Comparison of ENCODE assay signal across 25 cellular contexts in the genomic region with DNA sequence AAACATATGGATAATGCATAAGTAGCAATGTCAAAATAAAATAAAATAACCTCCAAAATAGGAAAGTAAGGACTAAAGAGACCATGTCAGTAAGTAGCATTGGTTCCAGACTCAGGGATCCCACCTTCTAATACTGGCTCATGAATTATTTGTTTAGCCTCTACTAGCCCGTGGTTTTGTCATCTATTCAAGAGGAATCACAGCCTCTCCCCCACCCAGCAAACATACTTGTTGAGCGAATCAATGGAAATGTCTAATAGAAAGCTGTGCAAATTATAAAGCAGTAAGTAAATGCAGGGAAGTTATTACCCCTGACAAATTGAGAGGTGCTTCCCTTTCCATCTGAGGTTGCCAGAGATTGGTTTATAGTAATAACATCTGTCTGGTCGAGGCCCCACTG.
DNase-seq lines count a peak whose midpoint lies in the region; ATAC-seq and TF ChIP-seq lines count a peak whose summit lies in the region.
"Had no signal": no experiment of that assay in that cellular context is flagged by ENCODE, and none has a peak within 500 bp of the region (broad histone marks: within the 10 kb centered on the region; RNA-seq: fewer than 3 reads in every experiment).

No MANE protein-coding gene starts in this region.

- DNase-seq in AG04450 (ENCODE audit: low read depth, low spot score): peak; percentile 20
- peak; percentile 20 for DNase-seq in LHCN-M2 (ENCODE audit: low read depth)
- DNase-seq in astrocyte of the hippocampus (ENCODE audit: low read depth, low spot score): peak; percentile 23
- DNase-seq in fibroblast of villous mesenchyme (ENCODE audit: low read depth): peak; percentile 20
- no peak for DNase-seq in dedifferentiated amniotic fluid mesenchymal stem cell (ENCODE audit: extremely low spot score)
- DNase-seq in stimulated activated CD4-positive, alpha-beta T cell treated with anti-CD3 and anti-CD28 coated beads, Interleukin-1b, Interleukin-23, amount 100 ng/mL, for 48 hours: no peak
- DNase-seq: activated CD4-positive, alpha-beta T cell treated with anti-CD3 and anti-CD28 coated beads for 1 hour; activated gamma-delta T cell treated with Interleukin-2 at 50 U/mL for 16 hours; activated T-cell treated with anti-CD3 and anti-CD28 coated beads, Interleukin-2, amount 50 U/mL, for 24 hours; Caco-2; DMS79 treated with DMSO at 0.1 percent for 48 hours; heart right ventricle; naive B cell; NCI-H1417; NCI-H510A; nucleus accumbens; Peyer's patch had no signal

- no peaks in the 10 kb centered on the region for H3K27me3 ChIP-seq in AG04450 (ENCODE audit: control insufficient read depth, insufficient read depth, low read length)
- H3K27me3 ChIP-seq: BLaER1 treated with 17β-estradiol and CSF1 and Interleukin-3, amounts not matched to agents 10 nM and 100 nM; cardiac muscle cell; Peyer's patch; SJSA1 had no signal

- H3K4me3 ChIP-seq in AG04450 (ENCODE audit: low read depth, low read length): no peak overlapping the region
- H3K4me3 ChIP-seq in fibroblast of villous mesenchyme (ENCODE audit: low read depth, low read length): no peak overlapping the region
- H3K4me3 ChIP-seq: BLaER1 treated with 17β-estradiol and CSF1 and Interleukin-3, amounts not matched to agents 10 nM and 100 nM; cardiac muscle cell; heart right ventricle; Peyer's patch; SJSA1; skin epidermis had no signal

- CTCF ChIA-PET in AG04450 (lab: Charles Lee): no interaction called here

- no peak for TF ChIP-seq CTCF in AG04450 (IDR thresholded peaks at IDR 0.05; ENCODE audit: low read depth, low read length)
- TF ChIP-seq CTCF in fibroblast of villous mesenchyme (IDR thresholded peaks at IDR 0.05; ENCODE audit: insufficient read depth, low read depth, low read length): no peak

- H3K27ac ChIP-seq in AG04450 (ENCODE audit: low read depth, low read length): no peak overlapping the region
- H3K27ac ChIP-seq: BLaER1 treated with 17β-estradiol and CSF1 and Interleukin-3, amounts not matched to agents 10 nM and 100 nM; cardiac muscle cell; heart right ventricle; Peyer's patch; SJSA1 had no signal

- H3K9me3 ChIP-seq in AG04450 (ENCODE audit: control insufficient read depth, insufficient read depth, low read length): no peaks in the 10 kb centered on the region
- H3K9me3 ChIP-seq: BLaER1 treated with 17β-estradiol and CSF1 and Interleukin-3, amounts not matched to agents 10 nM and 100 nM; Caco-2; Peyer's patch; SJSA1 had no signal

- ATAC-seq in HG03025 (IDR thresholded peaks at IDR 0.05; ENCODE audit: low FRiP score, unreplicated experiment) (no peak), GM19463 (IDR thresholded peaks at IDR 0.05; ENCODE audit: unreplicated experiment) (no peak)
- ATAC-seq: HCT116, heart right ventricle, left lobe of liver had no signal

- POLR2A ChIA-PET in AG04450 (lab: Yijun Ruan, JAX): interaction anchor here (1.2 kb wide), 1 partner anchor 8 kb away, joined by 3 read pairs; no protein-coding TSS in a partner anchor

Comparison
In these comparisons a context has a peak if more than half of its experiments do, and no peak if none do; other contexts are left out.
1. DNase-seq: peak in AG04450 (single experiment), LHCN-M2 (single experiment), astrocyte of the hippocampus (single experiment) and fibroblast of villous mesenchyme (single experiment); none in dedifferentiated amniotic fluid mesenchymal stem cell (single experiment) and stimulated activated CD4-positive, alpha-beta T cell treated with anti-CD3 and anti-CD28 coated beads, Interleukin-1b, Interleukin-23, amount 100 ng/mL, for 48 hours (single experiment).